Comparison of ENCODE assay signal across 1 cellular context in genomic region chr18:22302152-22302551, GRCh38.
TF ChIP-seq lines count a peak whose summit lies in the region.

No MANE protein-coding gene starts in this region.

TF ChIP-seq in H1, 55 proteins besides CTCF, POLR2A, EP300 and RAD21 (continued from another document):
- TF ChIP-seq ATF2 (IDR thresholded peaks at IDR 0.05; ENCODE audit: low read length) = no peak
TF ChIP-seq in H1: peak in this region for 0.
